ENCODE assay signal across 29 cellular contexts in the genomic region with DNA sequence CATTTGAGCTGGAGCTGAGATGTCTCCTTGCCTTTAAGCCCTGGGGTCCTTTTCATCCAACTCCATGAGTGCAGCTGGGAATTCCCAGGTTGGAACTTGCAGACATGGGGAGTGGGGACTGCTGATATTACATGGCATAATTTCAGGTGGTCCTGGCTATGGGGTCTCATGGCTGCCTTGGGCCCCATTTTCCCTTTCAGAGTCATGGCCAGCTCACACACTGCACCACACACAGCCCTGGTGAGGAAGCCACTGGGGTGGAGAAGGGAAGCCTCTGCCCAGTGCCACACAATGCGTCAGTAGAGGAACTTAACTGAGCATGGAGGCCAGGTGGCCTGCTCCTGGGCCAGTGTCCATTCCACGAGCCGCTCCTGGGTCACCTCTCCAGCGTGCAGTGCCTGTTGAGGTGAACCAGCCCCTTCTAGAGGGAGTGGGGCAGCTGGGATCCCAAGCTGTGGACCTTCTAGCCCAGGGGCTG. TPM values are rescaled to one million over a fixed set of nuclear protein-coding genes. Genes with fewer than 3 reads are reported as not detected.
"Had no signal": no experiment of that assay in that cellular context is flagged by ENCODE, and none has a peak within 500 bp of the region (broad histone marks: within the 10 kb centered on the region; RNA-seq: fewer than 3 reads in every experiment).

No MANE protein-coding gene starts in this region.

- H3K36me3 ChIP-seq: SJCRH30 had no signal

- DNase-seq: activated CD4-positive, alpha-beta T cell treated with anti-CD3 and anti-CD28 coated beads for 36 hours; activated CD4-positive, CD25-positive, alpha-beta regulatory T cell; activated CD8-positive, alpha-beta memory T cell treated with anti-CD3 and anti-CD28 coated beads, Interleukin-2, amount 50 U/mL, for 48 hours; activated CD8-positive, alpha-beta T cell treated with anti-CD3 and anti-CD28 coated beads, Interleukin-2, amount 10 ng/mL, durations not matched to agents 7 days and 5 days; activated effector memory CD4-positive, alpha-beta T cell treated with Interleukin-2 at 50 U/mL for 16 hours; activated naive CD4-positive, alpha-beta T cell; activated T-cell treated with anti-CD3 and anti-CD28 coated beads, Interleukin-2, amount 50 U/mL, for 1 hour; amygdala; MG63; MV-4-11; NCI-H1092 treated with DMSO at 0.1 percent for 48 hours; NCI-H1417 treated with DMSO at 0.1 percent for 48 hours; NCI-H1694; NCI-H2029; NCI-H345; NCI-H510A; NCI-H526 treated with DMSO at 0.1 percent for 48 hours; NCI-H82; Right ventricle myocardium superior; RPMI8226; SJCRH30; SK-N-SH; T-helper 1 cell had no signal

- ATAC-seq: activated CD4-positive, alpha-beta T cell treated with anti-CD3 and anti-CD28 coated beads for 36 hours; activated CD8-positive, alpha-beta T cell treated with anti-CD3 and anti-CD28 coated beads, Interleukin-2, amount 10 ng/mL, durations not matched to agents 7 days and 5 days had no signal

- H3K4me2 ChIP-seq: KMS-11, SK-N-SH had no signal

- H3K27ac Mint-ChIP-seq: activated CD4-positive, alpha-beta T cell treated with anti-CD3 and anti-CD28 coated beads for 36 hours; activated CD8-positive, alpha-beta T cell treated with anti-CD3 and anti-CD28 coated beads, Interleukin-2, amount 10 ng/mL, durations not matched to agents 7 days and 5 days; activated naive CD8-positive, alpha-beta T cell; brain had no signal

- H3K36me3 Mint-ChIP-seq: brain had no signal

- H3K27ac ChIP-seq: KMS-11, SJCRH30, VCaP had no signal

- H3K4me3 ChIP-seq: MG63, SJCRH30 had no signal

- FAIRE-seq: astrocyte had no signal

- H3K27me3 ChIP-seq: MG63, SJCRH30 had no signal

- H3K9me3 ChIP-seq: MG63, SJCRH30, SK-N-SH had no signal

- H3K4me3 Mint-ChIP-seq: activated CD4-positive, alpha-beta T cell treated with anti-CD3 and anti-CD28 coated beads for 36 hours; activated CD8-positive, alpha-beta T cell treated with anti-CD3 and anti-CD28 coated beads, Interleukin-2, amount 10 ng/mL, durations not matched to agents 7 days and 5 days; brain had no signal

RNA-seq across cellular contexts. Expression of gene KRT86, which starts 17.3 kb away (rescaled TPM):
- total RNA-seq: activated CD4-positive, alpha-beta T cell treated with anti-CD3 and anti-CD28 coated beads for 36 hours; OCI-LY7; Right ventricle myocardium superior had no signal

RNA-seq across cellular contexts. Expression of gene KRT7, which starts 24.1 kb away (rescaled TPM):
- total RNA-seq: OCI-LY7 had no signal

RNA-seq across cellular contexts. Expression of gene KRT81, which starts 34.2 kb away (rescaled TPM):
- total RNA-seq: activated CD4-positive, alpha-beta T cell treated with anti-CD3 and anti-CD28 coated beads for 36 hours; OCI-LY7; Right ventricle myocardium superior had no signal
